8 cellular contexts compared by ENCODE assay signal in genomic region chr2:177262137-177262536, GRCh38. TPM values are rescaled to one million over a fixed set of nuclear protein-coding genes. Genes with fewer than 3 reads are reported as not detected.
DNase-seq lines count a peak whose midpoint lies in the region; ATAC-seq, FAIRE-seq and TF ChIP-seq lines count a peak whose summit lies in the region.

No MANE protein-coding gene starts in this region.

- no peak for TF ChIP-seq POLR2A in endothelial cell of umbilical vein (IDR thresholded peaks at IDR 0.05; ENCODE audit: low read depth, low read length)
- TF ChIP-seq POLR2A in prostate gland (IDR thresholded peaks at IDR 0.05), result no peak

- in situ Hi-C loops in Panc1 (cut with HindIII; ENCODE audit: low pct_unique_long_range_greater_than_20kb, low sequenced_read_pairs), result no loop called here

- H3K79me2 ChIP-seq in endothelial cell of umbilical vein (ENCODE audit: control insufficient read depth, insufficient read depth, low read length), result peaks cover 71% of the 10 kb centered on the region

- H3K9me3 ChIP-seq in Panc1 (ENCODE audit: control insufficient read depth, insufficient read depth, low read depth, low read length), result peaks cover 3% of the 10 kb centered on the region; the same call in 1 of the 2 replicates
- no peaks in the 10 kb centered on the region for H3K9me3 ChIP-seq in endothelial cell of umbilical vein (replicated peaks; ENCODE audit: control insufficient read depth, insufficient read depth, low read length)
- no peaks in the 10 kb centered on the region for H3K9me3 ChIP-seq in prostate gland

- intact Hi-C loops in Panc1 (cut with micrococcal nuclease; ENCODE audit: unreplicated experiment) (loop anchor here (2.0 kb wide), 3 partner anchors 71 to 155 kb away; no protein-coding TSS in a partner anchor), endothelial cell of umbilical vein (cut with micrococcal nuclease) (loop anchor here (5.0 kb wide), 1 partner anchor 35 kb away; no protein-coding TSS in a partner anchor), prostate gland (cut with DNase I) (loop anchor here (2.0 to 10.0 kb wide), 3 partner anchors 71 to 153 kb away; no protein-coding TSS in a partner anchor)

- 0% methylated on average over 1 of the region's 1 CpG for WGBS in prostate gland

- dilution Hi-C loops in endothelial cell of umbilical vein (cut with MboI; ENCODE audit: extremely low pct_ligation_motif_present, low sequenced_read_pairs), result no loop called here

- ATAC-seq in Panc1 (no peak), HG02610 (IDR thresholded peaks at IDR 0.05; ENCODE audit: unreplicated experiment) (no peak)

- DNase-seq in Panc1 (ENCODE audit: low read depth, low spot score) (no peak), endothelial cell of umbilical vein (ENCODE audit: low read depth, low spot score) (peak; percentile 37), prostate gland (ENCODE audit: low spot score) (no peak), iPS-NIHi11 (ENCODE audit: low spot score) (no peak), NCI-H446 (lab: John Stamatoyannopoulos, UW) (no peak), CD1c-positive myeloid dendritic cell (ENCODE audit: extremely low spot score) (no peak)

- no peaks in the 10 kb centered on the region for H3K9me1 ChIP-seq in endothelial cell of umbilical vein (replicated peaks; ENCODE audit: control insufficient read depth, extremely low read depth, insufficient read depth, low read length)

- H3K36me3 ChIP-seq in Panc1 (ENCODE audit: control insufficient read depth, insufficient read depth, low read length) (peaks cover 6% of the 10 kb centered on the region; the same call in 1 of the 2 replicates), endothelial cell of umbilical vein (ENCODE audit: control insufficient read depth in 2 of 2, extremely low read depth in 1 of 2, insufficient read depth in 2 of 2, low read length in 2 of 2) (peaks cover 0 to 2% of the 10 kb centered on the region in 2 experiments), prostate gland (no peaks in the 10 kb centered on the region)

- H3K27me3 ChIP-seq in Panc1 (ENCODE audit: control insufficient read depth, insufficient read depth, low read length), result no peaks in the 10 kb centered on the region
- no peaks in the 10 kb centered on the region for H3K27me3 ChIP-seq in endothelial cell of umbilical vein (ENCODE audit: control insufficient read depth in 2 of 2, insufficient read depth in 2 of 2, low read length in 2 of 2)
- H3K27me3 ChIP-seq in prostate gland (replicated peaks; ENCODE audit: insufficient read depth), result no peaks in the 10 kb centered on the region

- no TSS peak for BruUV-seq in Panc1 (replicated peaks; lab: Mats Ljungman, UMichigan)
- no TSS peak for BruUV-seq in endothelial cell of umbilical vein (replicated peaks; lab: Mats Ljungman, UMichigan)

- TF ChIP-seq CTCF in GM12875 (IDR thresholded peaks at IDR 0.05; ENCODE audit: borderline replicate concordance, insufficient read depth, low read depth, low read length) (no peak), Panc1 (IDR thresholded peaks at IDR 0.05) (no peak), endothelial cell of umbilical vein (IDR thresholded peaks at IDR 0.05; ENCODE audit: extremely low read depth in 1 of 2, insufficient read depth in 1 of 2, low read depth in 1 of 2, low read length in 2 of 2) (no peak), prostate gland (IDR thresholded peaks at IDR 0.05) (no peak)

- H2AFZ ChIP-seq in endothelial cell of umbilical vein (ENCODE audit: low read depth, low read length), result no peak overlapping the region

- POLR2A ChIA-PET in Panc1 (lab: Charles Lee), result interaction anchor here (0.6 kb wide), 2 partner anchors 11 to 24 kb away, joined by 4 read pairs; no protein-coding TSS in a partner anchor
- POLR2A ChIA-PET in endothelial cell of umbilical vein (lab: Charles Lee), result no interaction called here

- no peak for FAIRE-seq in endothelial cell of umbilical vein (lab: Jason Lieb, UNC)

- H3K4me3 ChIP-seq in GM12875 (ENCODE audit: low read depth, low read length) (peak overlapping the region; percentile 91), Panc1 (ENCODE audit: low read depth in 2 of 2, low read length in 2 of 2) (peak overlapping the region; percentile 69 to 75), endothelial cell of umbilical vein (replicated peaks in 1 of 3; ENCODE audit: insufficient read depth in 1 of 3, low read depth in 1 of 3, low read length in 3 of 3) (peak overlapping the region; percentile 79 to 98 (median 90)), prostate gland (peak overlapping the region; percentile 95 to 99)

- H4K20me1 ChIP-seq in endothelial cell of umbilical vein (replicated peaks; ENCODE audit: control insufficient read depth, extremely low read depth, insufficient read depth, low read length), result peaks cover 17% of the 10 kb centered on the region

- H3K27ac ChIP-seq in Panc1 (ENCODE audit: low read length), result peak overlapping the region; percentile 94
- H3K27ac ChIP-seq in endothelial cell of umbilical vein (ENCODE audit: insufficient read depth, low read depth, low read length), result peak overlapping the region; percentile 94
- peak overlapping the region; percentile 99 to 100 for H3K27ac ChIP-seq in prostate gland

- H3K4me1 ChIP-seq in Panc1 (ENCODE audit: control insufficient read depth, insufficient read depth, low read length), result peaks cover 39% of the 10 kb centered on the region
- H3K4me1 ChIP-seq in endothelial cell of umbilical vein (ENCODE audit: control insufficient read depth, extremely low read depth, insufficient read depth, low read length), result peaks cover 27% of the 10 kb centered on the region
- H3K4me1 ChIP-seq in prostate gland (replicated peaks), result peaks cover 5% of the 10 kb centered on the region

- peak overlapping the region; percentile 100 for H3K4me2 ChIP-seq in endothelial cell of umbilical vein (ENCODE audit: insufficient read depth, low read length)

- H3K9ac ChIP-seq in endothelial cell of umbilical vein (replicated peaks; ENCODE audit: extremely low read depth, insufficient read depth, low read length), result peak overlapping the region; percentile 97

- CTCF ChIA-PET in Panc1 (lab: Charles Lee), result no interaction called here
- CTCF ChIA-PET in endothelial cell of umbilical vein (lab: Charles Lee), result interaction anchor here (1.2 to 4.8 kb wide), 6 partner anchors 17 to 153 kb away, joined by 4 to 136 read pairs (median 34); no protein-coding TSS in a partner anchor

TF ChIP-seq in endothelial cell of umbilical vein, 7 proteins besides CTCF, POLR2A, EP300 and RAD21:
- no peak for TF ChIP-seq JUN (IDR thresholded peaks at IDR 0.05; ENCODE audit: borderline replicate concordance, insufficient read depth, insufficient read length, low read depth)
- no peak for TF ChIP-seq FOS (IDR thresholded peaks at IDR 0.05; ENCODE audit: borderline replicate concordance, insufficient read depth, low read length)
- TF ChIP-seq EZH2 (IDR thresholded peaks at IDR 0.05; ENCODE audit: borderline replicate concordance, low read depth, low read length, severe bottlenecking), result no peak
- no peak for TF ChIP-seq GATA2 (IDR thresholded peaks at IDR 0.05; ENCODE audit: insufficient read depth, insufficient read length, low read depth, low read length)
- no peak for TF ChIP-seq POLR2AphosphoS5 (IDR thresholded peaks at IDR 0.05; ENCODE audit: insufficient read depth, low read depth, low read length)
- no peak for TF ChIP-seq MAX (IDR thresholded peaks at IDR 0.05; ENCODE audit: insufficient read depth, insufficient read length)
- no peak for TF ChIP-seq MYC (IDR thresholded peaks at IDR 0.05; ENCODE audit: low read depth, low read length)

RNA-seq across cellular contexts. Expression of gene NFE2L2, which starts 2.4 kb away (rescaled TPM):
- total RNA-seq in Panc1 (2021; ENCODE audit: unreplicated experiment) (104 TPM), endothelial cell of umbilical vein (59.5 and 66.2 TPM in 2 replicates), prostate gland (100 to 1,000 TPM in 1 of 2 donors, 10 to 100 TPM in 1; 98.6 to 126 TPM)
- 58.2 TPM for polyA plus RNA-seq in Panc1 (2012; ENCODE audit: insufficient read length)
- polyA plus RNA-seq in endothelial cell of umbilical vein, result 57.1 and 63.1 TPM in 2 replicates
- polyA plus RNA-seq in endothelial cell of umbilical vein (2011; cell fraction: cytosol; rRNA removed), result 67.6 and 71.3 TPM in 2 replicates
- 89.9 and 99.1 TPM in 2 replicates for polyA plus RNA-seq in endothelial cell of umbilical vein (2011; cell fraction: nucleus; rRNA removed)
- polyA plus RNA-seq in endothelial cell of umbilical vein (2012), result 63.3 and 69.1 TPM in 2 replicates
- 92.6 and 103 TPM in 2 replicates for polyA minus RNA-seq in endothelial cell of umbilical vein
- 74.1 TPM for polyA minus RNA-seq in endothelial cell of umbilical vein (2011; cell fraction: cytosol; rRNA and poly(A)+ RNA removed)
- 76.5 and 104 TPM in 2 replicates for polyA minus RNA-seq in endothelial cell of umbilical vein (2011; cell fraction: nucleus; rRNA and poly(A)+ RNA removed)

RNA-seq across cellular contexts. Expression of gene HNRNPA3, which starts 49.5 kb away (rescaled TPM):
- 228 TPM for total RNA-seq in Panc1 (2021; ENCODE audit: unreplicated experiment)
- polyA plus RNA-seq in Panc1 (2012; ENCODE audit: insufficient read length), result 326 TPM
- 316 and 322 TPM in 2 replicates for total RNA-seq in endothelial cell of umbilical vein
- 28.0 and 57.5 TPM in 2 replicates for polyA plus RNA-seq in endothelial cell of umbilical vein
- polyA plus RNA-seq in endothelial cell of umbilical vein (2011; cell fraction: cytosol; rRNA removed), result 143 and 159 TPM in 2 replicates
- polyA plus RNA-seq in endothelial cell of umbilical vein (2011; cell fraction: nucleus; rRNA removed), result 136 and 204 TPM in 2 replicates
- 422 and 615 TPM in 2 replicates for polyA plus RNA-seq in endothelial cell of umbilical vein (2012)
- polyA minus RNA-seq in endothelial cell of umbilical vein, result 35.6 and 37.0 TPM in 2 replicates
- polyA minus RNA-seq in endothelial cell of umbilical vein (2011; cell fraction: cytosol; rRNA and poly(A)+ RNA removed), result 18.1 TPM
- polyA minus RNA-seq in endothelial cell of umbilical vein (2011; cell fraction: nucleus; rRNA and poly(A)+ RNA removed), result 70.6 and 119 TPM in 2 replicates
- total RNA-seq in prostate gland, result 10 to 100 TPM; 56.5 to 57.0 TPM
